8 cellular contexts compared by ENCODE assay signal in genomic region chr20:34112600-34113061, GRCh38. TPM values are rescaled to one million over a fixed set of nuclear protein-coding genes. Genes with fewer than 3 reads are reported as not detected.
DNase-seq lines count a peak whose midpoint lies in the region; ATAC-seq, FAIRE-seq and TF ChIP-seq lines count a peak whose summit lies in the region.

No MANE protein-coding gene starts in this region.

- in situ Hi-C loops in T47D (cut with HindIII; ENCODE audit: low pct_unique_long_range_greater_than_20kb, low sequenced_read_pairs): no loop called here

- TF ChIP-seq CTCF in CD8-positive, alpha-beta T cell (IDR thresholded peaks at IDR 0.05): no peak
- TF ChIP-seq CTCF in GM23338 (conservative IDR thresholded peaks at IDR 0.05; ENCODE audit: low read depth in 2 of 2) (no peak), kidney (IDR thresholded peaks at IDR 0.05; ENCODE audit: borderline replicate concordance, extremely low read depth, insufficient read depth) (no peak)

- H3K27ac ChIP-seq in CD8-positive, alpha-beta T cell (ENCODE audit: low read depth, low read length): peak overlapping the region; percentile 89
- H3K27ac ChIP-seq in GM23338 (ENCODE audit: low read depth) (peak overlapping the region; percentile 89; the same call in 1 of the 2 replicates), kidney (ENCODE audit: low read depth in 2 of 2, low read length in 2 of 2) (peak overlapping the region; percentile 28 to 97)

- peaks cover 32% of the 10 kb centered on the region for H3K36me3 Mint-ChIP-seq in CD8-positive, alpha-beta T cell
- H3K36me3 Mint-ChIP-seq in GM23338 (ENCODE audit: low read depth): peaks cover 35% of the 10 kb centered on the region
- peaks cover 11 to 20% of the 10 kb centered on the region in 2 donors for H3K36me3 Mint-ChIP-seq in stimulated activated naive B cell treated with anti-CD40 and anti-IgM and Interleukin-4, amounts not matched to agents 10 μg/mL and 1 μg/mL and 100 μg/mL, for 72 hours

- no peaks in the 10 kb centered on the region; the same call in 1 of the 2 replicates for H3F3A ChIP-seq in GM23338 (replicated peaks; ENCODE audit: low read depth)

- H3K9me2 ChIP-seq in GM23338 (ENCODE audit: insufficient read depth): no peaks in the 10 kb centered on the region

- peak in 3 of 7 experiments; percentile 17 to 33 (median 28) for DNase-seq in CD8-positive, alpha-beta T cell
- DNase-seq in GM23338 (ENCODE audit: low spot score) (peak; percentile 42), NCI-H748 treated with DMSO at 0.1 percent for 48 hours (lab: John Stamatoyannopoulos, UW) (peak; percentile 31), T47D (ENCODE audit: low read depth in 1 of 2, low spot score in 1 of 2) (peak; percentile 38 to 59), kidney (peak; percentile 67)
- no peak for DNase-seq in stimulated activated naive B cell treated with anti-CD40 and anti-IgM and Interleukin-4, amounts not matched to agents 10 μg/mL and 1 μg/mL and 100 μg/mL, for 72 hours

- peaks cover 4% of the 10 kb centered on the region for H3K36me3 ChIP-seq in CD8-positive, alpha-beta T cell (ENCODE audit: insufficient read depth, low read length)
- H3K36me3 ChIP-seq in GM23338 (ENCODE audit: insufficient read depth): peaks cover 14% of the 10 kb centered on the region
- H3K36me3 ChIP-seq in kidney (ENCODE audit: control insufficient read depth in 1 of 2, insufficient read depth in 2 of 2, low read length in 2 of 2): no peaks in the 10 kb centered on the region

- H3K9ac ChIP-seq in kidney (ENCODE audit: low read length in 2 of 2): peak overlapping the region; percentile 5 to 80

- peaks cover 34% of the 10 kb centered on the region for H4K20me1 ChIP-seq in GM23338 (replicated peaks; ENCODE audit: insufficient read depth)

- CTCF ChIA-PET in CD8-positive, alpha-beta T cell (lab: Charles Lee): interaction anchor here (0.6 to 2.2 kb wide), 5 partner anchors 16 to 1842 kb away, joined by 3 to 8 read pairs (median 3); partner anchors contain the start of genes RALY and SCAND1

- intact Hi-C loops in CD8-positive, alpha-beta T cell (cut with DNase I, micrococcal nuclease): loop anchor here (1.0 to 10.0 kb wide), 14 partner anchors 119 to 1755 kb away; partner anchors contain the start of genes CHMP4B (in 2 of the 2), RALY (in 2 of the 2), AHCY (in 1 of the 2) and ASXL1 (in 1 of the 2)
- intact Hi-C loops in kidney (cut with DNase I): no loop called here

- peak overlapping the region; percentile 85 for H3K4me2 ChIP-seq in GM23338

- H3K27me3 Mint-ChIP-seq in CD8-positive, alpha-beta T cell (ENCODE audit: low read depth): no peaks in the 10 kb centered on the region
- peaks cover 18% of the 10 kb centered on the region for H3K27me3 Mint-ChIP-seq in GM23338 (ENCODE audit: insufficient read depth, low read depth, poor library complexity)
- H3K27me3 Mint-ChIP-seq in stimulated activated naive B cell treated with anti-CD40 and anti-IgM and Interleukin-4, amounts not matched to agents 10 μg/mL and 1 μg/mL and 100 μg/mL, for 72 hours: no peaks in the 10 kb centered on the region

- H3K27ac Mint-ChIP-seq in CD8-positive, alpha-beta T cell: peak overlapping the region; percentile 98
- peak overlapping the region; percentile 99 for H3K27ac Mint-ChIP-seq in GM23338
- H3K27ac Mint-ChIP-seq in stimulated activated naive B cell treated with anti-CD40 and anti-IgM and Interleukin-4, amounts not matched to agents 10 μg/mL and 1 μg/mL and 100 μg/mL, for 72 hours: peak overlapping the region; percentile 99

- H3K79me2 ChIP-seq in GM23338 (replicated peaks; ENCODE audit: insufficient read depth): peaks cover 43% of the 10 kb centered on the region

- ATAC-seq in CD8-positive, alpha-beta T cell: peak; percentile 1
- ATAC-seq in GM23338 (peak; percentile 16), GM21381 (IDR thresholded peaks at IDR 0.05; ENCODE audit: unreplicated experiment) (no peak), HG02678 (IDR thresholded peaks at IDR 0.05; ENCODE audit: unreplicated experiment) (no peak)
- peak; percentile 7 to 22 for ATAC-seq in stimulated activated naive B cell treated with anti-CD40 and anti-IgM and Interleukin-4, amounts not matched to agents 10 μg/mL and 1 μg/mL and 100 μg/mL, for 72 hours (replicated peaks)

- FAIRE-seq in kidney (lab: Jason Lieb, UNC): no peak

- H2AFZ ChIP-seq in GM23338: peak overlapping the region; percentile 98

- POLR2A ChIA-PET in CD8-positive, alpha-beta T cell (lab: Charles Lee): interaction anchor here (0.6 to 3.2 kb wide), 21 partner anchors 10 to 1843 kb away, joined by 3 to 31 read pairs (median 3); partner anchors contain the start of genes AHCY, CBFA2T2, CHMP4B and DYNLRB1

- peak overlapping the region; percentile 81 for H3K4me3 ChIP-seq in CD8-positive, alpha-beta T cell (ENCODE audit: low read depth, low read length)
- peak overlapping the region; percentile 89 for H3K4me3 ChIP-seq in GM23338
- peak overlapping the region; percentile 63 to 90 for H3K4me3 ChIP-seq in kidney (ENCODE audit: low read length in 2 of 2)

- no peaks in the 10 kb centered on the region for H3K9me3 Mint-ChIP-seq in CD8-positive, alpha-beta T cell
- H3K9me3 Mint-ChIP-seq in GM23338: no peaks in the 10 kb centered on the region
- no peaks in the 10 kb centered on the region for H3K9me3 Mint-ChIP-seq in stimulated activated naive B cell treated with anti-CD40 and anti-IgM and Interleukin-4, amounts not matched to agents 10 μg/mL and 1 μg/mL and 100 μg/mL, for 72 hours

- H3K27me3 ChIP-seq in CD8-positive, alpha-beta T cell (ENCODE audit: insufficient read depth, low read length): no peaks in the 10 kb centered on the region
- no peaks in the 10 kb centered on the region for H3K27me3 ChIP-seq in GM23338 (ENCODE audit: insufficient read depth)

- H3K4me3 Mint-ChIP-seq in CD8-positive, alpha-beta T cell: peak overlapping the region; percentile 96
- peak overlapping the region; percentile 97 for H3K4me3 Mint-ChIP-seq in GM23338
- H3K4me3 Mint-ChIP-seq in stimulated activated naive B cell treated with anti-CD40 and anti-IgM and Interleukin-4, amounts not matched to agents 10 μg/mL and 1 μg/mL and 100 μg/mL, for 72 hours: peak overlapping the region; percentile 95

- peaks cover 36% of the 10 kb centered on the region for H3K4me1 Mint-ChIP-seq in CD8-positive, alpha-beta T cell (ENCODE audit: low read depth)
- peaks cover 21% of the 10 kb centered on the region for H3K4me1 Mint-ChIP-seq in GM23338
- H3K4me1 Mint-ChIP-seq in stimulated activated naive B cell treated with anti-CD40 and anti-IgM and Interleukin-4, amounts not matched to agents 10 μg/mL and 1 μg/mL and 100 μg/mL, for 72 hours: peaks cover 18 to 41% of the 10 kb centered on the region in 2 donors

- H3K4me1 ChIP-seq in CD8-positive, alpha-beta T cell (ENCODE audit: insufficient read depth, low read length): peaks cover 31% of the 10 kb centered on the region
- H3K4me1 ChIP-seq in GM23338 (ENCODE audit: insufficient read depth) (peaks cover 17% of the 10 kb centered on the region), kidney (ENCODE audit: control insufficient read depth in 1 of 2, insufficient read depth in 1 of 2, low read depth in 1 of 2, low read length in 2 of 2) (peaks cover 9 to 14% of the 10 kb centered on the region in 2 donors)

- no peaks in the 10 kb centered on the region for H3K9me3 ChIP-seq in CD8-positive, alpha-beta T cell (ENCODE audit: low read length)
- no peaks in the 10 kb centered on the region for H3K9me3 ChIP-seq in kidney (ENCODE audit: control insufficient read depth in 1 of 2, low read length in 2 of 2)

TF ChIP-seq in GM23338, 12 proteins besides CTCF, POLR2A, EP300 and RAD21:
- TF ChIP-seq EZH2 (IDR thresholded peaks at IDR 0.05; ENCODE audit: low read depth, unreplicated experiment) (no peak), ZNF331 (CRISPR knock-in tag; IDR thresholded peaks at IDR 0.05; ENCODE audit: low read depth) (no peak)

RNA-seq across cellular contexts. Expression of gene EIF2S2, which starts 0.6 kb away (rescaled TPM):
- total RNA-seq in CD8-positive, alpha-beta T cell: 10 to 100 TPM; 19.4 to 19.6 TPM
- 117 and 124 TPM in 2 replicates for total RNA-seq in GM23338 (2014; rRNA removed; shearing (Covaris generic))
- 190 and 194 TPM in 2 replicates for polyA plus RNA-seq in GM23338 (2016; fragmentation: Nextera tagmentation; extraction: Ambion mirVana)
- total RNA-seq in kidney: 51.2 TPM
- polyA plus RNA-seq in kidney (ENCODE audit: insufficient read depth, low read depth, low replicate concordance): 60.3 TPM

Comparison
In these comparisons a context has a peak if more than half of its experiments do, and no peak if none do; other contexts are left out.
1. ATAC-seq: peak in CD8-positive, alpha-beta T cell (single experiment), GM23338 (single experiment) and stimulated activated naive B cell treated with anti-CD40 and anti-IgM and Interleukin-4, amounts not matched to agents 10 μg/mL and 1 μg/mL and 100 μg/mL, for 72 hours (2 of 2); none in GM21381 (single experiment) and HG02678 (single experiment).
2. Peak in every context shown above with its lines, with median percentiles within 50 percentile points of each other: H3K27ac ChIP-seq, H3K4me3 ChIP-seq, H3K27ac Mint-ChIP-seq and H3K4me3 Mint-ChIP-seq.